Comparison of ENCODE assay signal across 13 cellular contexts in genomic region chr21:33259428-33259827, GRCh38. TPM values are rescaled to one million over a fixed set of nuclear protein-coding genes. Genes with fewer than 3 reads are reported as not detected.
DNase-seq lines count a peak whose midpoint lies in the region; ATAC-seq and TF ChIP-seq lines count a peak whose summit lies in the region.
"Had no signal": no experiment of that assay in that cellular context is flagged by ENCODE, and none has a peak within 500 bp of the region (broad histone marks: within the 10 kb centered on the region; RNA-seq: fewer than 3 reads in every experiment).

No MANE protein-coding gene starts in this region.

- H3K79me2 ChIP-seq in hepatocyte, result no peaks in the 10 kb centered on the region

- H3K9me2 ChIP-seq in hepatocyte (replicated peaks; ENCODE audit: insufficient read depth), result no peaks in the 10 kb centered on the region

- H3K4me3 ChIP-seq in hepatocyte, result no peak overlapping the region
- H3K4me3 ChIP-seq: A549 had no signal

- peak overlapping the region; percentile 57 for H3K27ac Mint-ChIP-seq in activated T-cell treated with anti-CD3 and anti-CD28 coated beads, Interleukin-2, amount 50 U/mL, for 24 hours
- H3K27ac Mint-ChIP-seq in stimulated activated effector memory CD8-positive, alpha-beta T cell treated with anti-CD3 and anti-CD28 coated beads, Interleukin-12 subunit alpha, Interleukin-12 subunit beta, amount 100 ng/mL, for 72 hours, result no peak overlapping the region

- no peaks in the 10 kb centered on the region for H4K20me1 ChIP-seq in hepatocyte (ENCODE audit: insufficient read depth, poor library complexity, severe bottlenecking)

- no peaks in the 10 kb centered on the region for H3K4me1 ChIP-seq in hepatocyte (ENCODE audit: insufficient read depth)
- H3K4me1 ChIP-seq: A549 had no signal

- H3K4me3 Mint-ChIP-seq in activated T-cell treated with anti-CD3 and anti-CD28 coated beads, Interleukin-2, amount 50 U/mL, for 24 hours, result no peak overlapping the region
- H3K4me3 Mint-ChIP-seq in stimulated activated effector memory CD8-positive, alpha-beta T cell treated with anti-CD3 and anti-CD28 coated beads, Interleukin-12 subunit alpha, Interleukin-12 subunit beta, amount 100 ng/mL, for 72 hours, result no peak overlapping the region

- DNase-seq in activated T-cell treated with anti-CD3 and anti-CD28 coated beads, Interleukin-2, amount 50 U/mL, for 24 hours, result no peak
- no peak for DNase-seq in activated T-cell treated with anti-CD3 and anti-CD28 coated beads, Interleukin-2, amount 50 U/mL, for 1 hour
- peak; percentile 33 for DNase-seq in NCI-H226
- peak; percentile 16 for DNase-seq in epithelial cell of prostate (ENCODE audit: low read depth, low spot score)
- DNase-seq in stimulated activated effector memory CD8-positive, alpha-beta T cell treated with anti-CD3 and anti-CD28 coated beads, Interleukin-12 subunit alpha, Interleukin-12 subunit beta, amount 100 ng/mL, for 72 hours (ENCODE audit: low spot score in 2 of 2), result no peak
- no peak for DNase-seq in hepatocyte (ENCODE audit: low spot score)
- DNase-seq: Calu3, NCI-H2029 treated with DMSO at 0.1 percent for 48 hours, NCI-H748 treated with DMSO at 0.1 percent for 48 hours, T-helper 2 cell had no signal

- no peaks in the 10 kb centered on the region for H3K9me3 ChIP-seq in hepatocyte (ENCODE audit: low read depth)
- H3K9me3 ChIP-seq: A549 had no signal

- H3K36me3 ChIP-seq in hepatocyte (replicated peaks; ENCODE audit: insufficient read depth, low read depth), result no peaks in the 10 kb centered on the region

- peaks cover 4% of the 10 kb centered on the region for H3K9me3 Mint-ChIP-seq in activated T-cell treated with anti-CD3 and anti-CD28 coated beads, Interleukin-2, amount 50 U/mL, for 24 hours
- H3K9me3 Mint-ChIP-seq in stimulated activated effector memory CD8-positive, alpha-beta T cell treated with anti-CD3 and anti-CD28 coated beads, Interleukin-12 subunit alpha, Interleukin-12 subunit beta, amount 100 ng/mL, for 72 hours, result no peaks in the 10 kb centered on the region

- no peak overlapping the region for H3K4me2 ChIP-seq in hepatocyte
- H3K4me2 ChIP-seq: A549 had no signal

- 93% methylated on average over 2 of the region's 2 CpGs for WGBS in hepatocyte (ENCODE audit: low lambda C conversion rate, missing lambda C conversion rate)

- no peak overlapping the region for H2AFZ ChIP-seq in hepatocyte

- no peak for TF ChIP-seq CTCF in hepatocyte (IDR thresholded peaks at IDR 0.05; ENCODE audit: poor library complexity)

- no peaks in the 10 kb centered on the region for H3K27me3 Mint-ChIP-seq in activated T-cell treated with anti-CD3 and anti-CD28 coated beads, Interleukin-2, amount 50 U/mL, for 24 hours

- ATAC-seq in stimulated activated effector memory CD8-positive, alpha-beta T cell treated with anti-CD3 and anti-CD28 coated beads, Interleukin-12 subunit alpha, Interleukin-12 subunit beta, amount 100 ng/mL, for 72 hours, result peak; percentile 83
- ATAC-seq in GM19324 (IDR thresholded peaks at IDR 0.05; ENCODE audit: low FRiP score, unreplicated experiment), result no peak
- ATAC-seq in HG02870 (IDR thresholded peaks at IDR 0.05; ENCODE audit: unreplicated experiment), result no peak
- ATAC-seq: A549 had no signal

- peaks cover 78% of the 10 kb centered on the region for H3K36me3 Mint-ChIP-seq in activated T-cell treated with anti-CD3 and anti-CD28 coated beads, Interleukin-2, amount 50 U/mL, for 24 hours (ENCODE audit: low read depth)
- H3K36me3 Mint-ChIP-seq in stimulated activated effector memory CD8-positive, alpha-beta T cell treated with anti-CD3 and anti-CD28 coated beads, Interleukin-12 subunit alpha, Interleukin-12 subunit beta, amount 100 ng/mL, for 72 hours, result peaks cover 56% of the 10 kb centered on the region

- peaks cover 74% of the 10 kb centered on the region for H3K4me1 Mint-ChIP-seq in activated T-cell treated with anti-CD3 and anti-CD28 coated beads, Interleukin-2, amount 50 U/mL, for 24 hours (ENCODE audit: low read depth)
- H3K4me1 Mint-ChIP-seq in stimulated activated effector memory CD8-positive, alpha-beta T cell treated with anti-CD3 and anti-CD28 coated beads, Interleukin-12 subunit alpha, Interleukin-12 subunit beta, amount 100 ng/mL, for 72 hours, result peaks cover 42% of the 10 kb centered on the region

- H3K27ac ChIP-seq in epithelial cell of prostate, result no peak overlapping the region
- H3K27ac ChIP-seq in hepatocyte, result no peak overlapping the region
- H3K27ac ChIP-seq: A549 had no signal

- H3K27me3 ChIP-seq in hepatocyte, result no peaks in the 10 kb centered on the region

RNA-seq across cellular contexts. Expression of gene IL10RB, which starts 6.7 kb away (rescaled TPM):
- total RNA-seq in hepatocyte, result 27.1 and 30.2 TPM in 2 replicates
- polyA plus RNA-seq in hepatocyte, result 23.4 and 29.2 TPM in 2 replicates

RNA-seq across cellular contexts. Expression of gene IFNAR2, which starts 29.7 kb away (rescaled TPM):
- 18.2 and 19.9 TPM in 2 replicates for total RNA-seq in hepatocyte
- 18.5 and 19.6 TPM in 2 replicates for polyA plus RNA-seq in hepatocyte

Comparison
In these comparisons a context has a peak if more than half of its experiments do, and no peak if none do; other contexts are left out.
1. DNase-seq: peak in NCI-H226 (single experiment) and epithelial cell of prostate (single experiment); none in activated T-cell treated with anti-CD3 and anti-CD28 coated beads, Interleukin-2, amount 50 U/mL, for 24 hours (single experiment), activated T-cell treated with anti-CD3 and anti-CD28 coated beads, Interleukin-2, amount 50 U/mL, for 1 hour (single experiment), stimulated activated effector memory CD8-positive, alpha-beta T cell treated with anti-CD3 and anti-CD28 coated beads, Interleukin-12 subunit alpha, Interleukin-12 subunit beta, amount 100 ng/mL, for 72 hours (0 of 2) and hepatocyte (single experiment).